14 cellular contexts compared by ENCODE assay signal in the genomic region with DNA sequence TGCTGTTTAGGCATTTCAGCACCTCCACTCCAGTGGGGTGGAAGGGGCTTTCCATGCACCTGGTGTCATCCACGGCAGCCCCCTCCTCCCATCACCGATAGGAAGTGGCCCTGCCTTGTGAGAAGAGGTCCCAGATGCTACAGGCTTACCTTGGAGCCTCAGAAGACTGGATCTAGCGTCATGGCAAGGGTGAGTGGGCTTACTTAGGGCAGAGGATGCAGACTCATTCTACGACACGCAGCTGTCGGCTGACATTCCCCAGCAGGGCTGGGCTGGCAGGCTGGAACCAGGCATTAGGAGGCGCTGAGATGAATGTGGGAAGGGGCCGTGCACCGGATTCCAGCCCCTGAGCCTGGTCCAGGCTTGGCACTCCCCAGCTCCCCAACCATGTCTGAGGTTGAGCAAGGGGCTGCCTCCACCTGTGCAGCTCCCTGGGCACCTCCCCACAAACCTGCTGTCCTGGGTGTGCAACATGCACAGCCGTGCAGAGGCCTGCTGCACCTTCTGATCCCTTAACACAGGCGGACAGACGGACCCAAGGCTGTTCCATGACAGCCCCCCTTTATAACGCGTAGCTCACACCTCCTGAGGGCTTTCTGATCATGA. TPM values are rescaled to one million over a fixed set of nuclear protein-coding genes. Genes with fewer than 3 reads are reported as not detected.
DNase-seq lines count a peak whose midpoint lies in the region; TF ChIP-seq lines count a peak whose summit lies in the region.
"Had no signal": no experiment of that assay in that cellular context is flagged by ENCODE, and none has a peak within 500 bp of the region (broad histone marks: within the 10 kb centered on the region; RNA-seq: fewer than 3 reads in every experiment).

No MANE protein-coding gene starts in this region.

- CTCF ChIA-PET in HEK293 (lab: Yijun Ruan, JAX): no interaction called here

- H3K27ac ChIP-seq in HEK293 (ENCODE audit: extremely low read depth, low read depth, low read length) (no peak overlapping the region), vagina (no peak overlapping the region)
- H3K27ac ChIP-seq: HL-60 had no signal

- peak; percentile 72 for DNase-seq in chondrocyte (ENCODE audit: low spot score)
- DNase-seq in posterior vena cava (ENCODE audit: low spot score): peak; percentile 68
- no peak for DNase-seq in NCI-H748 treated with DMSO at 0.1 percent for 48 hours (lab: John Stamatoyannopoulos, UW)
- DNase-seq in DMS53 treated with DMSO at 0.1 percent for 48 hours (lab: John Stamatoyannopoulos, UW; ENCODE audit: unreplicated experiment): no peak
- no peak for DNase-seq in vagina (ENCODE audit: extremely low spot score in 2 of 2)
- DNase-seq: CD8-positive, alpha-beta T cell; COR-L47; DMS53 had no signal

- H3K36me3 ChIP-seq in HEK293 (ENCODE audit: control insufficient read depth in 2 of 2, insufficient read depth in 1 of 2, low read length in 2 of 2): no peaks in the 10 kb centered on the region
- no peaks in the 10 kb centered on the region for H3K36me3 ChIP-seq in vagina

- no peak overlapping the region for H3K27ac Mint-ChIP-seq in chondrocyte (ENCODE audit: unreplicated experiment)
- H3K27ac Mint-ChIP-seq: CD14-positive monocyte; CD8-positive, alpha-beta T cell had no signal

- no peaks in the 10 kb centered on the region for H3K27me3 ChIP-seq in vagina

- POLR2A ChIA-PET in HEK293 (lab: Yijun Ruan, JAX): no interaction called here

- no peak overlapping the region for H3K4me3 Mint-ChIP-seq in chondrocyte (ENCODE audit: unreplicated experiment)
- H3K4me3 Mint-ChIP-seq: CD14-positive monocyte; CD8-positive, alpha-beta T cell had no signal

- H3K36me3 Mint-ChIP-seq in chondrocyte (ENCODE audit: low read depth): no peaks in the 10 kb centered on the region
- H3K36me3 Mint-ChIP-seq: CD14-positive monocyte; CD8-positive, alpha-beta T cell had no signal

- intact Hi-C loops in posterior vena cava (cut with DNase I): no loop called here
- intact Hi-C loops in vagina (cut with DNase I): no loop called here

- peaks cover 3% of the 10 kb centered on the region for H3K9me3 Mint-ChIP-seq in chondrocyte (ENCODE audit: low read depth)
- H3K9me3 Mint-ChIP-seq: CD8-positive, alpha-beta T cell had no signal

- TF ChIP-seq CTCF in HEK293 (tag by site-specific recombination; IDR thresholded peaks at IDR 0.05): no peak
- TF ChIP-seq CTCF in chondrocyte (IDR thresholded peaks at IDR 0.05): no peak
- TF ChIP-seq CTCF in vagina (IDR thresholded peaks at IDR 0.05): no peak

- TF ChIP-seq POLR2A in vagina (IDR thresholded peaks at IDR 0.05): no peak

- peaks cover under 1% of the 10 kb centered on the region for H3K4me1 Mint-ChIP-seq in chondrocyte (ENCODE audit: low read depth)
- H3K4me1 Mint-ChIP-seq: CD14-positive monocyte had no signal

- no peaks in the 10 kb centered on the region for H3K4me1 ChIP-seq in HEK293 (ENCODE audit: control insufficient read depth, insufficient read depth, low read length)
- peaks cover 3% of the 10 kb centered on the region for H3K4me1 ChIP-seq in vagina

- H3K27me3 Mint-ChIP-seq in chondrocyte (ENCODE audit: low read depth): peaks cover 11% of the 10 kb centered on the region

- H3K4me3 ChIP-seq in HEK293 (ENCODE audit: low read depth, low read length) (no peak overlapping the region), vagina (no peak overlapping the region)

- no peaks in the 10 kb centered on the region for H3K9me3 ChIP-seq in HEK293 (ENCODE audit: control insufficient read depth, insufficient read depth, low read depth, low read length)
- H3K9me3 ChIP-seq in vagina: no peaks in the 10 kb centered on the region

TF ChIP-seq in HEK293, 187 proteins besides CTCF, POLR2A, EP300 and RAD21:
- TF ChIP-seq ZNF341 (tag by site-specific recombination; IDR thresholded peaks at IDR 0.05; ENCODE audit: low read depth) (0 out of 2 replicates have a peak, but pooled peaks have one; percentile 18), ZNF623 (tag by site-specific recombination; IDR thresholded peaks at IDR 0.05) (no peak)

RNA-seq across cellular contexts. Expression of a gene that starts 1.7 kb away (rescaled TPM):
- not detected in 3 replicates for total RNA-seq in chondrocyte
- not detected for total RNA-seq in posterior vena cava
- not detected for total RNA-seq in vagina
- total RNA-seq: A673; CD8-positive, alpha-beta T cell; Daoy; H4 had no signal

RNA-seq across cellular contexts. Expression of a gene that starts 25.9 kb away (rescaled TPM):
- total RNA-seq in chondrocyte (0.25 to 0.95 TPM (median 0.68 TPM) in 3 replicates), posterior vena cava (1 to 10 TPM; 2.0 to 2.7 TPM), vagina (not detected)
- total RNA-seq: CD8-positive, alpha-beta T cell; H4 had no signal

Comparison
In these comparisons a context has a peak if more than half of its experiments do, and no peak if none do; other contexts are left out.
1. DNase-seq: peak in chondrocyte (single experiment) and posterior vena cava (single experiment); none in NCI-H748 treated with DMSO at 0.1 percent for 48 hours (single experiment), DMS53 treated with DMSO at 0.1 percent for 48 hours (single experiment) and vagina (0 of 2).